1 cellular context compared by ENCODE assay signal in the genomic region with DNA sequence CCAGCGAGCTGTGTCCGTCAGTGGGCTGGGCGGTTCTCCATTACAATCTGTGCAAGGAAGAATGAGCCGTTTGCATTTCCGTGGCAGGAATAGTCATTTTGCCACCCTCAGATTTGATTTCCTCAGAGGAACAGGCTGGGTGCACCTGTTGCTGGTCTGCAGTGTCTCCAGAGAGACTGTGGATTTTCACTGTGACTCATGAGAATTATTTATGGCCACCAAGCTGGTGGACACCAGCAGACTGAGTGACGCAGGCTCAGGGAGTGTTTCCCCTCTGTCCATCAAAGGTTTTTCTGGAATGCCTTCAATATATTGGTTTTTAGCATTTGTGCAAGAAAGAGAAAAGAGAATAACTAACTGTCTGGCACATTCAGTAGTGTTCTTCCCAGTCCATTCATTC.
A peak's percentile ranks its signal among the peaks of the same experiment; 100 is the strongest.
TF ChIP-seq lines count a peak whose summit lies in the region.

No MANE protein-coding gene starts in this region.

TF ChIP-seq in GM12878, 131 proteins besides CTCF, POLR2A, EP300 and RAD21 (continued from another document and continues in another):
- TF ChIP-seq, protein P1, sequence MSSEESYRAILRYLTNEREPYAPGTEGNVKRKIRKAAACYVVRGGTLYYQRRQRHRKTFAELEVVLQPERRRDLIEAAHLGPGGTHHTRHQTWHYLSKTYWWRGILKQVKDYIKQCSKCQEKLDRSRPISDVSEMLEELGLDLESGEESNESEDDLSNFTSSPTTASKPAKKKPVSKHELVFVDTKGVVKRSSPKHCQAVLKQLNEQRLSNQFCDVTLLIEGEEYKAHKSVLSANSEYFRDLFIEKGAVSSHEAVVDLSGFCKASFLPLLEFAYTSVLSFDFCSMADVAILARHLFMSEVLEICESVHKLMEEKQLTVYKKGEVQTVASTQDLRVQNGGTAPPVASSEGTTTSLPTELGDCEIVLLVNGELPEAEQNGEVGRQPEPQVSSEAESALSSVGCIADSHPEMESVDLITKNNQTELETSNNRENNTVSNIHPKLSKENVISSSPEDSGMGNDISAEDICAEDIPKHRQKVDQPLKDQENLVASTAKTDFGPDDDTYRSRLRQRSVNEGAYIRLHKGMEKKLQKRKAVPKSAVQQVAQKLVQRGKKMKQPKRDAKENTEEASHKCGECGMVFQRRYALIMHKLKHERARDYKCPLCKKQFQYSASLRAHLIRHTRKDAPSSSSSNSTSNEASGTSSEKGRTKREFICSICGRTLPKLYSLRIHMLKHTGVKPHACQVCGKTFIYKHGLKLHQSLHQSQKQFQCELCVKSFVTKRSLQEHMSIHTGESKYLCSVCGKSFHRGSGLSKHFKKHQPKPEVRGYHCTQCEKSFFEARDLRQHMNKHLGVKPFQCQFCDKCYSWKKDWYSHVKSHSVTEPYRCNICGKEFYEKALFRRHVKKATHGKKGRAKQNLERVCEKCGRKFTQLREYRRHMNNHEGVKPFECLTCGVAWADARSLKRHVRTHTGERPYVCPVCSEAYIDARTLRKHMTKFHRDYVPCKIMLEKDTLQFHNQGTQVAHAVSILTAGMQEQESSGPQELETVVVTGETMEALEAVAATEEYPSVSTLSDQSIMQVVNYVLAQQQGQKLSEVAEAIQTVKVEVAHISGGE (CRISPR knock-in tag; IDR thresholded peaks at IDR 0.05), result no peak
- TF ChIP-seq, protein P2, sequence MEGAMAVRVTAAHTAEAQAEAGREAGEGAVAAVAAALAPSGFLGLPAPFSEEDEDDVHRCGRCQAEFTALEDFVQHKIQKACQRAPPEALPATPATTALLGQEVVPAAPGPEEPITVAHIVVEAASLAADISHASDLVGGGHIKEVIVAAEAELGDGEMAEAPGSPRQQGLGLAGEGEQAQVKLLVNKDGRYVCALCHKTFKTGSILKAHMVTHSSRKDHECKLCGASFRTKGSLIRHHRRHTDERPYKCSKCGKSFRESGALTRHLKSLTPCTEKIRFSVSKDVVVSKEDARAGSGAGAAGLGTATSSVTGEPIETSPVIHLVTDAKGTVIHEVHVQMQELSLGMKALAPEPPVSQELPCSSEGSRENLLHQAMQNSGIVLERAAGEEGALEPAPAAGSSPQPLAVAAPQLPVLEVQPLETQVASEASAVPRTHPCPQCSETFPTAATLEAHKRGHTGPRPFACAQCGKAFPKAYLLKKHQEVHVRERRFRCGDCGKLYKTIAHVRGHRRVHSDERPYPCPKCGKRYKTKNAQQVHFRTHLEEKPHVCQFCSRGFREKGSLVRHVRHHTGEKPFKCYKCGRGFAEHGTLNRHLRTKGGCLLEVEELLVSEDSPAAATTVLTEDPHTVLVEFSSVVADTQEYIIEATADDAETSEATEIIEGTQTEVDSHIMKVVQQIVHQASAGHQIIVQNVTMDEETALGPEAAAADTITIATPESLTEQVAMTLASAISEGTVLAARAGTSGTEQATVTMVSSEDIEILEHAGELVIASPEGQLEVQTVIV (IDR thresholded peaks at IDR 0.05; ENCODE audit: borderline replicate concordance, partially characterized antibody), result no peak
- TF ChIP-seq, protein P3, sequence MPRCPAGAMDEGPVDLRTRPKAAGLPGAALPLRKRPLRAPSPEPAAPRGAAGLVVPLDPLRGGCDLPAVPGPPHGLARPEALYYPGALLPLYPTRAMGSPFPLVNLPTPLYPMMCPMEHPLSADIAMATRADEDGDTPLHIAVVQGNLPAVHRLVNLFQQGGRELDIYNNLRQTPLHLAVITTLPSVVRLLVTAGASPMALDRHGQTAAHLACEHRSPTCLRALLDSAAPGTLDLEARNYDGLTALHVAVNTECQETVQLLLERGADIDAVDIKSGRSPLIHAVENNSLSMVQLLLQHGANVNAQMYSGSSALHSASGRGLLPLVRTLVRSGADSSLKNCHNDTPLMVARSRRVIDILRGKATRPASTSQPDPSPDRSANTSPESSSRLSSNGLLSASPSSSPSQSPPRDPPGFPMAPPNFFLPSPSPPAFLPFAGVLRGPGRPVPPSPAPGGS (IDR thresholded peaks at IDR 0.05; ENCODE audit: borderline replicate concordance, insufficient read depth, low read depth, low read length, poor library complexity, severe bottlenecking), result no peak
- TF ChIP-seq, protein P4, sequence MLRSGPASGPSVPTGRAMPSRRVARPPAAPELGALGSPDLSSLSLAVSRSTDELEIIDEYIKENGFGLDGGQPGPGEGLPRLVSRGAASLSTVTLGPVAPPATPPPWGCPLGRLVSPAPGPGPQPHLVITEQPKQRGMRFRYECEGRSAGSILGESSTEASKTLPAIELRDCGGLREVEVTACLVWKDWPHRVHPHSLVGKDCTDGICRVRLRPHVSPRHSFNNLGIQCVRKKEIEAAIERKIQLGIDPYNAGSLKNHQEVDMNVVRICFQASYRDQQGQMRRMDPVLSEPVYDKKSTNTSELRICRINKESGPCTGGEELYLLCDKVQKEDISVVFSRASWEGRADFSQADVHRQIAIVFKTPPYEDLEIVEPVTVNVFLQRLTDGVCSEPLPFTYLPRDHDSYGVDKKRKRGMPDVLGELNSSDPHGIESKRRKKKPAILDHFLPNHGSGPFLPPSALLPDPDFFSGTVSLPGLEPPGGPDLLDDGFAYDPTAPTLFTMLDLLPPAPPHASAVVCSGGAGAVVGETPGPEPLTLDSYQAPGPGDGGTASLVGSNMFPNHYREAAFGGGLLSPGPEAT (IDR thresholded peaks at IDR 0.05; ENCODE audit: low read depth), result peak; percentile 42; the same call in 1 of the 2 replicates
- TF ChIP-seq, protein P5, sequence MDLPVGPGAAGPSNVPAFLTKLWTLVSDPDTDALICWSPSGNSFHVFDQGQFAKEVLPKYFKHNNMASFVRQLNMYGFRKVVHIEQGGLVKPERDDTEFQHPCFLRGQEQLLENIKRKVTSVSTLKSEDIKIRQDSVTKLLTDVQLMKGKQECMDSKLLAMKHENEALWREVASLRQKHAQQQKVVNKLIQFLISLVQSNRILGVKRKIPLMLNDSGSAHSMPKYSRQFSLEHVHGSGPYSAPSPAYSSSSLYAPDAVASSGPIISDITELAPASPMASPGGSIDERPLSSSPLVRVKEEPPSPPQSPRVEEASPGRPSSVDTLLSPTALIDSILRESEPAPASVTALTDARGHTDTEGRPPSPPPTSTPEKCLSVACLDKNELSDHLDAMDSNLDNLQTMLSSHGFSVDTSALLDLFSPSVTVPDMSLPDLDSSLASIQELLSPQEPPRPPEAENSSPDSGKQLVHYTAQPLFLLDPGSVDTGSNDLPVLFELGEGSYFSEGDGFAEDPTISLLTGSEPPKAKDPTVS (IDR thresholded peaks at IDR 0.05; ENCODE audit: low read depth, low read length), result no peak
- TF ChIP-seq SMAD5 (IDR thresholded peaks at IDR 0.05; ENCODE audit: low read depth) (no peak), ZNF217 (IDR thresholded peaks at IDR 0.05) (no peak), CHD2 (IDR thresholded peaks at IDR 0.05; ENCODE audit: borderline replicate concordance, low read depth, low read length) (peak; percentile 48; the same call in 1 of the 2 replicates), POLR2AphosphoS5 (IDR thresholded peaks at IDR 0.05; ENCODE audit: low read length) (no peak), NFIC (IDR thresholded peaks at IDR 0.05; ENCODE audit: low read depth, low read length) (peak; percentile 91), KAT2A (conservative IDR thresholded peaks at IDR 0.05; ENCODE audit: control insufficient read depth, low read depth, low read length) (no peak), JUNB (IDR thresholded peaks at IDR 0.05) (peak; percentile 90), RBBP5 (conservative IDR thresholded peaks at IDR 0.05) (no peak), HCFC1 (IDR thresholded peaks at IDR 0.05; ENCODE audit: low read length) (no peak), EZH2 (IDR thresholded peaks at IDR 0.05; ENCODE audit: borderline replicate concordance, control insufficient read depth, low read depth, low read length) (no peak), SMAD1 (IDR thresholded peaks at IDR 0.05; ENCODE audit: low read depth, partially characterized antibody) (no peak)
- TF ChIP-seq, protein P6, sequence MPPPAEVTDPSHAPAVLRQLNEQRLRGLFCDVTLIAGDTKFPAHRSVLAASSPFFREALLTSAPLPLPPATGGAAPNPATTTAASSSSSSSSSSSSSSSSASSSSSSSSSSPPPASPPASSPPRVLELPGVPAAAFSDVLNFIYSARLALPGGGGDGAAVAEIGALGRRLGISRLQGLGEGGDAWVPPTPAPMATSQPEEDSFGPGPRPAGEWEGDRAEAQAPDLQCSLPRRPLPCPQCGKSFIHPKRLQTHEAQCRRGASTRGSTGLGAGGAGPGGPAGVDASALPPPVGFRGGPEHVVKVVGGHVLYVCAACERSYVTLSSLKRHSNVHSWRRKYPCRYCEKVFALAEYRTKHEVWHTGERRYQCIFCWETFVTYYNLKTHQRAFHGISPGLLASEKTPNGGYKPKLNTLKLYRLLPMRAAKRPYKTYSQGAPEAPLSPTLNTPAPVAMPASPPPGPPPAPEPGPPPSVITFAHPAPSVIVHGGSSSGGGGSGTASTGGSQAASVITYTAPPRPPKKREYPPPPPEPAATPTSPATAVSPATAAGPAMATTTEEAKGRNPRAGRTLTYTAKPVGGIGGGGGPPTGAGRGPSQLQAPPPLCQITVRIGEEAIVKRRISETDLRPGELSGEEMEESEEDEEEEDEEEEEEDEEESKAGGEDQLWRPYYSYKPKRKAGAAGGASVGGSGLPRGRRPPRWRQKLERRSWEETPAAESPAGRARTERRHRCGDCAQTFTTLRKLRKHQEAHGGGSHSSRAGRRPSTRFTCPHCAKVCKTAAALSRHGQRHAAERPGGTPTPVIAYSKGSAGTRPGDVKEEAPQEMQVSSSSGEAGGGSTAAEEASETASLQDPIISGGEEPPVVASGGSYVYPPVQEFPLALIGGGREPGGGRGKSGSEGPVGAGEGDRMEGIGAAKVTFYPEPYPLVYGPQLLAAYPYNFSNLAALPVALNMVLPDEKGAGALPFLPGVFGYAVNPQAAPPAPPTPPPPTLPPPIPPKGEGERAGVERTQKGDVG (CRISPR knock-in tag; IDR thresholded peaks at IDR 0.05), result no peak
- TF ChIP-seq, protein P7, sequence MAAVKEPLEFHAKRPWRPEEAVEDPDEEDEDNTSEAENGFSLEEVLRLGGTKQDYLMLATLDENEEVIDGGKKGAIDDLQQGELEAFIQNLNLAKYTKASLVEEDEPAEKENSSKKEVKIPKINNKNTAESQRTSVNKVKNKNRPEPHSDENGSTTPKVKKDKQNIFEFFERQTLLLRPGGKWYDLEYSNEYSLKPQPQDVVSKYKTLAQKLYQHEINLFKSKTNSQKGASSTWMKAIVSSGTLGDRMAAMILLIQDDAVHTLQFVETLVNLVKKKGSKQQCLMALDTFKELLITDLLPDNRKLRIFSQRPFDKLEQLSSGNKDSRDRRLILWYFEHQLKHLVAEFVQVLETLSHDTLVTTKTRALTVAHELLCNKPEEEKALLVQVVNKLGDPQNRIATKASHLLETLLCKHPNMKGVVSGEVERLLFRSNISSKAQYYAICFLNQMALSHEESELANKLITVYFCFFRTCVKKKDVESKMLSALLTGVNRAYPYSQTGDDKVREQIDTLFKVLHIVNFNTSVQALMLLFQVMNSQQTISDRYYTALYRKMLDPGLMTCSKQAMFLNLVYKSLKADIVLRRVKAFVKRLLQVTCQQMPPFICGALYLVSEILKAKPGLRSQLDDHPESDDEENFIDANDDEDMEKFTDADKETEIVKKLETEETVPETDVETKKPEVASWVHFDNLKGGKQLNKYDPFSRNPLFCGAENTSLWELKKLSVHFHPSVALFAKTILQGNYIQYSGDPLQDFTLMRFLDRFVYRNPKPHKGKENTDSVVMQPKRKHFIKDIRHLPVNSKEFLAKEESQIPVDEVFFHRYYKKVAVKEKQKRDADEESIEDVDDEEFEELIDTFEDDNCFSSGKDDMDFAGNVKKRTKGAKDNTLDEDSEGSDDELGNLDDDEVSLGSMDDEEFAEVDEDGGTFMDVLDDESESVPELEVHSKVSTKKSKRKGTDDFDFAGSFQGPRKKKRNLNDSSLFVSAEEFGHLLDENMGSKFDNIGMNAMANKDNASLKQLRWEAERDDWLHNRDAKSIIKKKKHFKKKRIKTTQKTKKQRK (IDR thresholded peaks at IDR 0.05; ENCODE audit: low read depth, low read length), result no peak
- TF ChIP-seq, protein P8, sequence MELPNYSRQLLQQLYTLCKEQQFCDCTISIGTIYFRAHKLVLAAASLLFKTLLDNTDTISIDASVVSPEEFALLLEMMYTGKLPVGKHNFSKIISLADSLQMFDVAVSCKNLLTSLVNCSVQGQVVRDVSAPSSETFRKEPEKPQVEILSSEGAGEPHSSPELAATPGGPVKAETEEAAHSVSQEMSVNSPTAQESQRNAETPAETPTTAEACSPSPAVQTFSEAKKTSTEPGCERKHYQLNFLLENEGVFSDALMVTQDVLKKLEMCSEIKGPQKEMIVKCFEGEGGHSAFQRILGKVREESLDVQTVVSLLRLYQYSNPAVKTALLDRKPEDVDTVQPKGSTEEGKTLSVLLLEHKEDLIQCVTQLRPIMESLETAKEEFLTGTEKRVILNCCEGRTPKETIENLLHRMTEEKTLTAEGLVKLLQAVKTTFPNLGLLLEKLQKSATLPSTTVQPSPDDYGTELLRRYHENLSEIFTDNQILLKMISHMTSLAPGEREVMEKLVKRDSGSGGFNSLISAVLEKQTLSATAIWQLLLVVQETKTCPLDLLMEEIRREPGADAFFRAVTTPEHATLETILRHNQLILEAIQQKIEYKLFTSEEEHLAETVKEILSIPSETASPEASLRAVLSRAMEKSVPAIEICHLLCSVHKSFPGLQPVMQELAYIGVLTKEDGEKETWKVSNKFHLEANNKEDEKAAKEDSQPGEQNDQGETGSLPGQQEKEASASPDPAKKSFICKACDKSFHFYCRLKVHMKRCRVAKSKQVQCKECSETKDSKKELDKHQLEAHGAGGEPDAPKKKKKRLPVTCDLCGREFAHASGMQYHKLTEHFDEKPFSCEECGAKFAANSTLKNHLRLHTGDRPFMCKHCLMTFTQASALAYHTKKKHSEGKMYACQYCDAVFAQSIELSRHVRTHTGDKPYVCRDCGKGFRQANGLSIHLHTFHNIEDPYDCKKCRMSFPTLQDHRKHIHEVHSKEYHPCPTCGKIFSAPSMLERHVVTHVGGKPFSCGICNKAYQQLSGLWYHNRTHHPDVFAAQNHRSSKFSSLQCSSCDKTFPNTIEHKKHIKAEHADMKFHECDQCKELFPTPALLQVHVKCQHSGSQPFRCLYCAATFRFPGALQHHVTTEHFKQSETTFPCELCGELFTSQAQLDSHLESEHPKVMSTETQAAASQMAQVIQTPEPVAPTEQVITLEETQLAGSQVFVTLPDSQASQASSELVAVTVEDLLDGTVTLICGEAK (IDR thresholded peaks at IDR 0.05; ENCODE audit: borderline replicate concordance), result no peak
- TF ChIP-seq, protein P9, sequence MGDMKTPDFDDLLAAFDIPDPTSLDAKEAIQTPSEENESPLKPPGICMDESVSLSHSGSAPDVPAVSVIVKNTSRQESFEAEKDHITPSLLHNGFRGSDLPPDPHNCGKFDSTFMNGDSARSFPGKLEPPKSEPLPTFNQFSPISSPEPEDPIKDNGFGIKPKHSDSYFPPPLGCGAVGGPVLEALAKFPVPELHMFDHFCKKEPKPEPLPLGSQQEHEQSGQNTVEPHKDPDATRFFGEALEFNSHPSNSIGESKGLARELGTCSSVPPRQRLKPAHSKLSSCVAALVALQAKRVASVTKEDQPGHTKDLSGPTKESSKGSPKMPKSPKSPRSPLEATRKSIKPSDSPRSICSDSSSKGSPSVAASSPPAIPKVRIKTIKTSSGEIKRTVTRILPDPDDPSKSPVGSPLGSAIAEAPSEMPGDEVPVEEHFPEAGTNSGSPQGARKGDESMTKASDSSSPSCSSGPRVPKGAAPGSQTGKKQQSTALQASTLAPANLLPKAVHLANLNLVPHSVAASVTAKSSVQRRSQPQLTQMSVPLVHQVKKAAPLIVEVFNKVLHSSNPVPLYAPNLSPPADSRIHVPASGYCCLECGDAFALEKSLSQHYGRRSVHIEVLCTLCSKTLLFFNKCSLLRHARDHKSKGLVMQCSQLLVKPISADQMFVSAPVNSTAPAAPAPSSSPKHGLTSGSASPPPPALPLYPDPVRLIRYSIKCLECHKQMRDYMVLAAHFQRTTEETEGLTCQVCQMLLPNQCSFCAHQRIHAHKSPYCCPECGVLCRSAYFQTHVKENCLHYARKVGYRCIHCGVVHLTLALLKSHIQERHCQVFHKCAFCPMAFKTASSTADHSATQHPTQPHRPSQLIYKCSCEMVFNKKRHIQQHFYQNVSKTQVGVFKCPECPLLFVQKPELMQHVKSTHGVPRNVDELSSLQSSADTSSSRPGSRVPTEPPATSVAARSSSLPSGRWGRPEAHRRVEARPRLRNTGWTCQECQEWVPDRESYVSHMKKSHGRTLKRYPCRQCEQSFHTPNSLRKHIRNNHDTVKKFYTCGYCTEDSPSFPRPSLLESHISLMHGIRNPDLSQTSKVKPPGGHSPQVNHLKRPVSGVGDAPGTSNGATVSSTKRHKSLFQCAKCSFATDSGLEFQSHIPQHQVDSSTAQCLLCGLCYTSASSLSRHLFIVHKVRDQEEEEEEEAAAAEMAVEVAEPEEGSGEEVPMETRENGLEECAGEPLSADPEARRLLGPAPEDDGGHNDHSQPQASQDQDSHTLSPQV (IDR thresholded peaks at IDR 0.05), result no peak
